ENCODE assay signal across 19 cellular contexts in genomic region chr10:114748270-114748669, GRCh38.
DNase-seq lines count a peak whose midpoint lies in the region; ATAC-seq, FAIRE-seq and TF ChIP-seq lines count a peak whose summit lies in the region.
"Had no signal": no experiment of that assay in that cellular context is flagged by ENCODE, and none has a peak within 500 bp of the region (broad histone marks: within the 10 kb centered on the region; RNA-seq: fewer than 3 reads in every experiment).

No MANE protein-coding gene starts in this region.

- H3K27me3 ChIP-seq in Panc1 (ENCODE audit: control insufficient read depth, insufficient read depth, low read length) (no peaks in the 10 kb centered on the region), heart left ventricle (no peaks in the 10 kb centered on the region), psoas muscle (ENCODE audit: insufficient read depth in 3 of 3, low read length in 2 of 3) (no peaks in the 10 kb centered on the region), small intestine (ENCODE audit: control insufficient read depth in 2 of 2, insufficient read depth in 2 of 2, low read length in 2 of 2) (no peaks in the 10 kb centered on the region), prostate gland (replicated peaks; ENCODE audit: insufficient read depth) (no peaks in the 10 kb centered on the region)

- WGBS in heart left ventricle, 4 donors: 48 to 62% (median 55%) methylated on average over 1 of the region's 1 CpG
- 68 to 92% (median 78%) methylated on average over 1 of the region's 1 CpG for WGBS in psoas muscle, 3 donors
- WGBS in small intestine, 3 donors: 86 to 93% (median 92%) methylated on average over 1 of the region's 1 CpG
- 80% methylated on average over 1 of the region's 1 CpG for WGBS in prostate gland

- no peak overlapping the region for H3K4me3 ChIP-seq in Jurkat, Clone E6-1 (ENCODE audit: low read length)
- no peak overlapping the region for H3K4me3 ChIP-seq in Panc1 (ENCODE audit: low read depth in 2 of 2, low read length in 2 of 2)
- no peak overlapping the region for H3K4me3 ChIP-seq in heart left ventricle
- no peak overlapping the region for H3K4me3 ChIP-seq in psoas muscle
- no peak overlapping the region for H3K4me3 ChIP-seq in small intestine (ENCODE audit: low read depth in 1 of 2, low read length in 2 of 2)
- H3K4me3 ChIP-seq in prostate gland: no peak overlapping the region
- H3K4me3 ChIP-seq: A549 had no signal

- intact Hi-C loops in Panc1 (cut with micrococcal nuclease; ENCODE audit: unreplicated experiment) (no loop called here), heart left ventricle (cut with DNase I) (loop anchor here in 1 of 10 donors (2.0 kb wide), 1 partner anchor 13 kb away; no protein-coding TSS in a partner anchor), psoas muscle (cut with DNase I) (no loop called here), prostate gland (cut with DNase I) (no loop called here)

- H3K36me3 ChIP-seq in Panc1 (ENCODE audit: control insufficient read depth, insufficient read depth, low read length) (no peaks in the 10 kb centered on the region), heart left ventricle (no peaks in the 10 kb centered on the region), psoas muscle (ENCODE audit: insufficient read depth in 1 of 2, low read depth in 1 of 2) (no peaks in the 10 kb centered on the region), small intestine (ENCODE audit: control insufficient read depth in 2 of 2, insufficient read depth in 2 of 2, low read length in 2 of 2) (no peaks in the 10 kb centered on the region), prostate gland (no peaks in the 10 kb centered on the region)

- TF ChIP-seq POLR2A in heart left ventricle (IDR thresholded peaks at IDR 0.05) (no peak), prostate gland (IDR thresholded peaks at IDR 0.05) (no peak)

- ATAC-seq in Panc1 (no peak), heart left ventricle (peak in 2 of 4 donors; percentile 45 to 57), psoas muscle (no peak)
- ATAC-seq: A549 had no signal

- no peaks in the 10 kb centered on the region for H3K9me3 ChIP-seq in Panc1 (ENCODE audit: control insufficient read depth, insufficient read depth, low read depth, low read length)
- no peaks in the 10 kb centered on the region for H3K9me3 ChIP-seq in heart left ventricle
- no peaks in the 10 kb centered on the region for H3K9me3 ChIP-seq in psoas muscle
- no peaks in the 10 kb centered on the region for H3K9me3 ChIP-seq in small intestine (ENCODE audit: control insufficient read depth, low read depth)
- H3K9me3 ChIP-seq in prostate gland: no peaks in the 10 kb centered on the region
- H3K9me3 ChIP-seq: A549 had no signal

- in situ Hi-C loops in Panc1 (cut with HindIII; ENCODE audit: low pct_unique_long_range_greater_than_20kb, low sequenced_read_pairs): no loop called here

- BruUV-seq in Panc1 (replicated peaks; lab: Mats Ljungman, UMichigan): no TSS peak

- TF ChIP-seq CTCF in Panc1 (IDR thresholded peaks at IDR 0.05) (no peak), heart left ventricle (IDR thresholded peaks at IDR 0.05) (no peak), psoas muscle (IDR thresholded peaks at IDR 0.05) (no peak), prostate gland (IDR thresholded peaks at IDR 0.05) (no peak)

- FAIRE-seq in small intestine (lab: Jason Lieb, UNC): no peak
- FAIRE-seq: A549, H54 had no signal

- POLR2A ChIA-PET in Panc1 (lab: Charles Lee): interaction anchor here (0.6 kb wide), 1 partner anchor 32 kb away, joined by 6 read pairs; no protein-coding TSS in a partner anchor

- H3K4me1 ChIP-seq in Panc1 (ENCODE audit: control insufficient read depth, insufficient read depth, low read length): peaks cover 55% of the 10 kb centered on the region
- H3K4me1 ChIP-seq in heart left ventricle: peaks cover 7 to 73% (median 31%) of the 10 kb centered on the region in 12 donors
- no peaks in the 10 kb centered on the region for H3K4me1 ChIP-seq in psoas muscle
- H3K4me1 ChIP-seq in small intestine (ENCODE audit: control insufficient read depth in 2 of 2, insufficient read depth in 1 of 2, low read depth in 1 of 2, low read length in 1 of 2): no peaks in the 10 kb centered on the region
- no peaks in the 10 kb centered on the region for H3K4me1 ChIP-seq in prostate gland (replicated peaks)
- H3K4me1 ChIP-seq: A549 had no signal

- DNase-seq in Jurkat, Clone E6-1 (ENCODE audit: low read depth, low spot score): peak; percentile 74
- no peak for DNase-seq in Panc1 (ENCODE audit: low read depth, low spot score)
- DNase-seq in heart left ventricle: no peak
- no peak for DNase-seq in psoas muscle
- DNase-seq in DMS79 treated with DMSO at 0.1 percent for 48 hours (lab: John Stamatoyannopoulos, UW): no peak
- no peak for DNase-seq in stimulated activated CD4-positive, alpha-beta T cell treated with anti-CD3 and anti-CD28 coated beads, Interleukin-1b, Interleukin-23, amount 100 ng/mL, for 48 hours
- no peak for DNase-seq in small intestine
- no peak for DNase-seq in prostate gland (ENCODE audit: low spot score)
- DNase-seq: IMR-90, Karpas-422, NCI-H1417, NCI-H1694 treated with DMSO at 0.1 percent for 48 hours, NCI-H2081 treated with DMSO at 0.1 percent for 48 hours, NCI-H2171 treated with DMSO at 0.1 percent for 48 hours, NCI-H524 treated with DMSO at 0.1 percent for 48 hours, NCI-H82, SIG-M5 had no signal

- CTCF ChIA-PET in Panc1 (lab: Charles Lee): no interaction called here

- H3K27ac ChIP-seq in Panc1 (ENCODE audit: low read length) (peak overlapping the region; percentile 99; the same call in 1 of the 2 replicates), heart left ventricle (peak overlapping the region; percentile 63 to 86 (median 78)), psoas muscle (peak overlapping the region; percentile 53), small intestine (ENCODE audit: low read depth in 1 of 2, low read length in 1 of 2) (no peak overlapping the region), prostate gland (no peak overlapping the region)
- H3K27ac ChIP-seq: A549 had no signal

Comparison
In these comparisons a context has a peak if more than half of its experiments do, and no peak if none do; other contexts are left out.
1. H3K27ac ChIP-seq: peak in Panc1 (single experiment), heart left ventricle (12 of 12) and psoas muscle (single experiment); none in small intestine (0 of 2) and prostate gland (0 of 2).